Comparison of ENCODE assay signal across 16 cellular contexts in genomic region chr5:51731641-51732040, GRCh38.
DNase-seq lines count a peak whose midpoint lies in the region; ATAC-seq and TF ChIP-seq lines count a peak whose summit lies in the region.
"Had no signal": no experiment of that assay in that cellular context is flagged by ENCODE, and none has a peak within 500 bp of the region (broad histone marks: within the 10 kb centered on the region; RNA-seq: fewer than 3 reads in every experiment).

No MANE protein-coding gene starts in this region.

- no peak for ATAC-seq in GM18502 (IDR thresholded peaks at IDR 0.05; ENCODE audit: poor library complexity, unreplicated experiment)
- ATAC-seq: Right ventricle myocardium inferior had no signal

- no peak overlapping the region for H3K27ac ChIP-seq in WERI-Rb-1

- peaks cover 14% of the 10 kb centered on the region for H3K27me3 ChIP-seq in WERI-Rb-1 (ENCODE audit: insufficient read depth, low read depth, severe bottlenecking)

- no peaks in the 10 kb centered on the region for H3K9me3 ChIP-seq in WERI-Rb-1 (ENCODE audit: severe bottlenecking)

- TF ChIP-seq CTCF in epithelial cell of esophagus (IDR thresholded peaks at IDR 0.05; ENCODE audit: insufficient read depth, low read depth, low read length, missing control alignments), result no peak
- TF ChIP-seq CTCF in WERI-Rb-1 (IDR thresholded peaks at IDR 0.05; ENCODE audit: low read depth, low read length), result no peak

- H3K4me3 ChIP-seq in epithelial cell of esophagus (ENCODE audit: low read length) (no peak overlapping the region), WERI-Rb-1 (ENCODE audit: low read depth, low read length) (no peak overlapping the region)

- DNase-seq in COLO829 (ENCODE audit: low spot score) (peak; percentile 8), NCI-H774 (lab: John Stamatoyannopoulos, UW) (peak; percentile 40), epithelial cell of esophagus (ENCODE audit: low read depth) (peak; percentile 56), kidney glomerular epithelial cell (lab: John Stamatoyannopoulos, UW) (peak; percentile 4), A172 (ENCODE audit: low spot score) (no peak), WERI-Rb-1 (no peak), GF-D8 (lab: John Stamatoyannopoulos, UW) (no peak)
- DNase-seq: AML-193; CD4-positive, alpha-beta T cell; HFFc6; KG1; NCI-H1092 treated with DMSO at 0.1 percent for 48 hours; NCI-H1694; NCI-H82 had no signal

- no peaks in the 10 kb centered on the region for H3K36me3 ChIP-seq in WERI-Rb-1

Comparison
In these comparisons a context has a peak if more than half of its experiments do, and no peak if none do; other contexts are left out.
1. DNase-seq: peak in COLO829 (single experiment), NCI-H774 (single experiment), epithelial cell of esophagus (single experiment) and kidney glomerular epithelial cell (single experiment); none in A172 (single experiment), WERI-Rb-1 (single experiment) and GF-D8 (single experiment).